ENCODE assay signal across 13 cellular contexts in genomic region chr6:104955927-104956662, GRCh38. TPM values are rescaled to one million over a fixed set of nuclear protein-coding genes. Genes with fewer than 3 reads are reported as not detected.
A peak's percentile ranks its signal among the peaks of the same experiment; 100 is the strongest.
DNase-seq lines count a peak whose midpoint lies in the region; ATAC-seq and TF ChIP-seq lines count a peak whose summit lies in the region.
"Had no signal": no experiment of that assay in that cellular context is flagged by ENCODE, and none has a peak within 500 bp of the region (broad histone marks: within the 10 kb centered on the region; RNA-seq: fewer than 3 reads in every experiment).

No MANE protein-coding gene starts in this region.

- H3K4me3 ChIP-seq in CD8-positive, alpha-beta memory T cell (ENCODE audit: low read length) = no peak overlapping the region
- peak overlapping the region; percentile 67 for H3K4me3 ChIP-seq in Karpas-422 (ENCODE audit: low read length)
- peak overlapping the region; percentile 17; the same call in 1 of the 2 replicates for H3K4me3 ChIP-seq in iPS-18c (ENCODE audit: insufficient read depth, low read depth, low read length)

- H3K79me2 ChIP-seq in Karpas-422 (ENCODE audit: low read length) = peaks cover 29% of the 10 kb centered on the region

- POLR2A ChIA-PET in CD8-positive, alpha-beta memory T cell (lab: Charles Lee) = no interaction called here

- CTCF ChIA-PET in CD8-positive, alpha-beta memory T cell (lab: Charles Lee) = no interaction called here

- peak overlapping the region; percentile 75 for H3K9ac ChIP-seq in Karpas-422 (ENCODE audit: low read length)

- H3K4me2 ChIP-seq in Karpas-422 (ENCODE audit: low read depth, low read length, poor library complexity, severe bottlenecking) = peak overlapping the region; percentile 85

- DNase-seq in CD8-positive, alpha-beta memory T cell = no peak
- DNase-seq in Karpas-422 (peak; percentile 62), pons (ENCODE audit: low spot score) (no peak), HPDE6-E6E7 (ENCODE audit: extremely low spot score) (no peak)
- DNase-seq in activated CD4-positive, alpha-beta T cell treated with anti-CD3 and anti-CD28 coated beads for 4 hours = no peak
- DNase-seq: naive thymus-derived CD8-positive, alpha-beta T cell; NCI-H1694 treated with DMSO at 0.1 percent for 48 hours had no signal

- H3K27ac ChIP-seq in CD8-positive, alpha-beta memory T cell (ENCODE audit: low read depth, low read length) = peak overlapping the region; percentile 49
- H3K27ac ChIP-seq in Karpas-422 (ENCODE audit: low read length) = peak overlapping the region; percentile 90

- H2AFZ ChIP-seq in Karpas-422 (ENCODE audit: low read length) = peak overlapping the region; percentile 37; the same call in 1 of the 2 replicates

- no peak overlapping the region for H3K4me3 Mint-ChIP-seq in CD8-positive, alpha-beta memory T cell

- no peaks in the 10 kb centered on the region for H3K9me2 ChIP-seq in Karpas-422 (replicated peaks; ENCODE audit: insufficient read depth, low read length)

- H3K9me3 Mint-ChIP-seq in CD8-positive, alpha-beta memory T cell = peaks cover 26 to 48% (median 37%) of the 10 kb centered on the region in 5 donors

- H3K4me1 ChIP-seq in CD8-positive, alpha-beta memory T cell (ENCODE audit: insufficient read depth, low read length) = no peaks in the 10 kb centered on the region
- H3K4me1 ChIP-seq in Karpas-422 (ENCODE audit: low read length) = peaks cover 31% of the 10 kb centered on the region

- ATAC-seq in SK-N-SH treated with all-trans-retinoic acid at 6 μM for 48 hours (peak; percentile 31; the same call in 2 of the 3 replicates), GM18861 (IDR thresholded peaks at IDR 0.05; ENCODE audit: unreplicated experiment) (no peak)
- ATAC-seq: naive thymus-derived CD8-positive, alpha-beta T cell had no signal

- H3K36me3 ChIP-seq in CD8-positive, alpha-beta memory T cell (ENCODE audit: insufficient read depth, low read length) = no peaks in the 10 kb centered on the region
- no peaks in the 10 kb centered on the region for H3K36me3 ChIP-seq in Karpas-422 (ENCODE audit: insufficient read depth, low read length)

- H4K20me1 ChIP-seq in Karpas-422 (ENCODE audit: insufficient read depth, low read depth, low read length) = no peaks in the 10 kb centered on the region

- no peaks in the 10 kb centered on the region for H3K9me3 ChIP-seq in CD8-positive, alpha-beta memory T cell (ENCODE audit: low read length)
- H3K9me3 ChIP-seq in Karpas-422 (ENCODE audit: low read length) (no peaks in the 10 kb centered on the region), iPS-18c (ENCODE audit: control insufficient read depth, insufficient read depth, low read length) (no peaks in the 10 kb centered on the region)

- H3K27ac Mint-ChIP-seq in CD8-positive, alpha-beta memory T cell = peak overlapping the region in 1 of 8 donors; percentile 43
- H3K27ac Mint-ChIP-seq: naive thymus-derived CD8-positive, alpha-beta T cell had no signal

- H3K4me1 Mint-ChIP-seq in CD8-positive, alpha-beta memory T cell = peaks cover 5 to 18% (median 9%) of the 10 kb centered on the region in 3 donors

- H3K36me3 Mint-ChIP-seq in CD8-positive, alpha-beta memory T cell = no peaks in the 10 kb centered on the region

- H3K27me3 ChIP-seq in CD8-positive, alpha-beta memory T cell (ENCODE audit: insufficient read depth, low read length, poor library complexity, severe bottlenecking) = peaks cover 52% of the 10 kb centered on the region
- no peaks in the 10 kb centered on the region for H3K27me3 ChIP-seq in Karpas-422 (ENCODE audit: low read length)

- H3K27me3 Mint-ChIP-seq in CD8-positive, alpha-beta memory T cell = peaks cover 75 to 85% of the 10 kb centered on the region in 2 donors

TF ChIP-seq in SK-N-SH treated with all-trans-retinoic acid at 6 μM for 48 hours, 23 proteins besides CTCF, POLR2A, EP300 and RAD21 (continues in another document):
- TF ChIP-seq OSR1 (CRISPR knock-in tag; IDR thresholded peaks at IDR 0.05) (no peak), ZNF8 (CRISPR knock-in tag; IDR thresholded peaks at IDR 0.05) (no peak), RARB (CRISPR knock-in tag; IDR thresholded peaks at IDR 0.05) (no peak), ZC3H10 (CRISPR knock-in tag; IDR thresholded peaks at IDR 0.05) (no peak), PATZ1 (CRISPR knock-in tag; IDR thresholded peaks at IDR 0.05; ENCODE audit: borderline replicate concordance) (no peak), ZFP30 (CRISPR knock-in tag; IDR thresholded peaks at IDR 0.05) (no peak), ZFP3 (CRISPR knock-in tag; IDR thresholded peaks at IDR 0.05) (no peak), TSHZ2 (CRISPR knock-in tag; IDR thresholded peaks at IDR 0.05) (no peak), PPARA (CRISPR knock-in tag; IDR thresholded peaks at IDR 0.05; ENCODE audit: borderline replicate concordance) (no peak), ZNF70 (CRISPR knock-in tag; IDR thresholded peaks at IDR 0.05) (no peak), CREB5 (CRISPR knock-in tag; IDR thresholded peaks at IDR 0.05; ENCODE audit: low read depth) (no peak), CSRNP3 (CRISPR knock-in tag; IDR thresholded peaks at IDR 0.05) (no peak), BACH2 (CRISPR knock-in tag; IDR thresholded peaks at IDR 0.05; ENCODE audit: borderline replicate concordance) (no peak), ARNTL (CRISPR knock-in tag; IDR thresholded peaks at IDR 0.05; ENCODE audit: borderline replicate concordance, low read depth) (no peak)

RNA-seq across cellular contexts. Expression of gene LIN28B, which starts 0.8 kb away (rescaled TPM):
- total RNA-seq in CD8-positive, alpha-beta memory T cell = not detected
- not detected for polyA plus RNA-seq in CD8-positive, alpha-beta memory T cell
- total RNA-seq in Karpas-422 (2014; rRNA removed; shearing (Covaris generic); ENCODE audit: low replicate concordance) = 9.5 and 21.4 TPM in 2 replicates
- total RNA-seq: bronchial epithelial cell; naive thymus-derived CD8-positive, alpha-beta T cell had no signal
- polyA plus RNA-seq: esophagus, urinary bladder had no signal

Comparison
In these comparisons a context has a peak if more than half of its experiments do, and no peak if none do; other contexts are left out.
1. RNA of gene LIN28B, which starts 0.8 kb away (total RNA-seq): 9.5 to 21.4 TPM in Karpas-422; not detected in CD8-positive, alpha-beta memory T cell; every median in the first group is over 10 times any median in the second.